In the genomic region with DNA sequence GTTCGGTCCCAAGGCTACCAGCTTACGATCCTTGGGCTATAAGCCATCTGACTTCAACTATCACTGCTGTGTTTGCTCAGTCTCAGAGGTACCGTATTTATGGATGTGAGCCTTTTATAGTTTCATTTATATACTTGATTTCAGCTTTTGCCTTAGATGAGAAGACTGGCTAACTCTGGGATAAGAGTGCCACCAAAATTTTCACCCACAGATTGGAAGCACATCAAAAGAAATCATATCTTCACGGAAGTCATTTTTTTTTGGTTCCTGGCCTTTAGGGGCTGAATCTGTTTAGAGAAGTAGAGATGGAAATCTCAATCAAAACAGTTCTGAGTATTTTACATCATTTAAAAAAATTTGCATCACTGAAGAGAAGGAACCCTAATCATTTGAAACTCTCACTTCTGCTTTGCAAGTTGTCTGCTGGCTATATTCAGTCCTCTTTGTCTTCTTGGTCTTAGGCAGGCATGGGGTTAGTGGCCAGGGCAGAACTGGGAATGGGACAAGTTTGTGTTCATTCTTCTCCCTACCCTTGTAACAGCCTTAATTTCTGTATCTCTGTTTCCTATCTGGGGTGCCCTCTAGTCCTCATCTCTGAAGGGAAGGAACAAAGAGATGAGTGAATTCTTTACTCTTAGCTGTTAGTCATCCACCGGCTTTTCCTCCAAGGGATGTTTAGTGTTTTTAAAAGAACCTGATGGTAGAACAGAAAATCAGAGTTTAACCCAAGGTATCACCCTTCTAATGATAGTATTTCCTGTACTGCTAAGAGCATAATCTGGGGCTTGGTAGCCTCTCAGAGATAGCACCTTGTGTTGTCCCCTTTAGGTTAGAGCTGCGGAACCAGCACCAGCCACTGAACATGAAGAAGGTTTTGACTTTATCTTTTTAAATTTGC, we compare ENCODE assay signal across 1 cellular context.
TF ChIP-seq lines count a peak whose summit lies in the region.

No MANE protein-coding gene starts in this region.

TF ChIP-seq in HepG2, 621 proteins besides CTCF, POLR2A, EP300 and RAD21 (continued from another document):
- no peak for TF ChIP-seq ZFP1 (CRISPR knock-in tag; IDR thresholded peaks at IDR 0.05)
- TF ChIP-seq, protein P1, sequence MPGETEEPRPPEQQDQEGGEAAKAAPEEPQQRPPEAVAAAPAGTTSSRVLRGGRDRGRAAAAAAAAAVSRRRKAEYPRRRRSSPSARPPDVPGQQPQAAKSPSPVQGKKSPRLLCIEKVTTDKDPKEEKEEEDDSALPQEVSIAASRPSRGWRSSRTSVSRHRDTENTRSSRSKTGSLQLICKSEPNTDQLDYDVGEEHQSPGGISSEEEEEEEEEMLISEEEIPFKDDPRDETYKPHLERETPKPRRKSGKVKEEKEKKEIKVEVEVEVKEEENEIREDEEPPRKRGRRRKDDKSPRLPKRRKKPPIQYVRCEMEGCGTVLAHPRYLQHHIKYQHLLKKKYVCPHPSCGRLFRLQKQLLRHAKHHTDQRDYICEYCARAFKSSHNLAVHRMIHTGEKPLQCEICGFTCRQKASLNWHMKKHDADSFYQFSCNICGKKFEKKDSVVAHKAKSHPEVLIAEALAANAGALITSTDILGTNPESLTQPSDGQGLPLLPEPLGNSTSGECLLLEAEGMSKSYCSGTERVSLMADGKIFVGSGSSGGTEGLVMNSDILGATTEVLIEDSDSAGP (CRISPR knock-in tag; IDR thresholded peaks at IDR 0.05; ENCODE audit: borderline replicate concordance): no peak
- TF ChIP-seq DR1 (CRISPR knock-in tag; IDR thresholded peaks at IDR 0.05): no peak
